ENCODE assay signal across 14 cellular contexts in genomic region chr19:38386300-38386967, GRCh38. TPM values are rescaled to one million over a fixed set of nuclear protein-coding genes. Genes with fewer than 3 reads are reported as not detected.
DNase-seq lines count a peak whose midpoint lies in the region; ATAC-seq and TF ChIP-seq lines count a peak whose summit lies in the region.
"Had no signal": no experiment of that assay in that cellular context is flagged by ENCODE, and none has a peak within 500 bp of the region (broad histone marks: within the 10 kb centered on the region; RNA-seq: fewer than 3 reads in every experiment).

No MANE protein-coding gene starts in this region.

- no peak overlapping the region for H3K4me3 Mint-ChIP-seq in T-helper 2 cell treated with Interferon-gamma antibody and Interleukin-4, amounts not matched to agents 5 μg/mL and 100 μg/mL, for 36 hours

- H3K27ac ChIP-seq in SK-N-SH (ENCODE audit: low read depth in 2 of 2, low read length in 1 of 2) (peak overlapping the region in 1 of 2 experiments; percentile 95; a peak in 1 of 4 replicates), PC-9 (no peak overlapping the region), spleen (no peak overlapping the region)

- no peak for DNase-seq in SK-N-SH
- DNase-seq in PC-9, result no peak
- DNase-seq in spleen, result no peak
- no peak for DNase-seq in left lobe of liver (ENCODE audit: low spot score)
- no peak for DNase-seq in T-helper 2 cell treated with Interferon-gamma antibody and Interleukin-4, amounts not matched to agents 5 μg/mL and 100 μg/mL, for 36 hours (ENCODE audit: low spot score)
- DNase-seq in hippocampal formation (lab: John Stamatoyannopoulos, UW), result no peak
- DNase-seq: activated CD4-positive, CD25-positive, alpha-beta regulatory T cell; activated naive CD8-positive, alpha-beta T cell treated with anti-CD3 and anti-CD28 coated beads, Interleukin-2, amount 50 U/mL, for 24 hours; COR-L47 had no signal

- ATAC-seq in SK-N-SH treated with all-trans-retinoic acid at 6 μM for 48 hours (no peak), left lobe of liver (no peak)
- ATAC-seq: stimulated activated naive CD8-positive, alpha-beta T cell treated with anti-CD3 and anti-CD28 coated beads, Interleukin-15, Interleukin-2, amounts not matched to agents 100 U/mL and 50 U/mL, for 24 hours had no signal

- TF ChIP-seq RAD21 in SK-N-SH (IDR thresholded peaks at IDR 0.05; ENCODE audit: low read length), result no peak

- H3K27me3 Mint-ChIP-seq in T-helper 2 cell treated with Interferon-gamma antibody and Interleukin-4, amounts not matched to agents 5 μg/mL and 100 μg/mL, for 36 hours (ENCODE audit: low read depth), result peaks cover 20% of the 10 kb centered on the region

- CTCF ChIA-PET in SK-N-SH (lab: Yijun Ruan, JAX), result interaction anchor here (1.2 kb wide), 1 partner anchor 544 kb away, joined by 3 read pairs; the partner anchor contains the start of genes MRPS12 and SARS2
- CTCF ChIA-PET in PC-9 (lab: Charles Lee), result interaction anchor here (0.6 kb wide), 1 partner anchor 144 kb away, joined by 3 read pairs; no protein-coding TSS in a partner anchor

- 89% methylated on average over 36 of the region's 60 CpGs for WGBS in SK-N-SH (ENCODE audit: low lambda C conversion rate)
- 27 to 65% (median 38%) methylated on average over 20 to 60 of the region's 60 CpGs for WGBS in spleen, 5 donors

- no peaks in the 10 kb centered on the region for H3K27me3 ChIP-seq in SK-N-SH (ENCODE audit: insufficient read depth)
- H3K27me3 ChIP-seq in PC-9 (ENCODE audit: insufficient read depth, low read depth), result no peaks in the 10 kb centered on the region
- H3K27me3 ChIP-seq in iPS-15b (ENCODE audit: control insufficient read depth, insufficient read depth, low read length), result peaks cover 3% of the 10 kb centered on the region
- H3K27me3 ChIP-seq in spleen (replicated peaks in 1 of 7), result peaks cover 0 to 78% (median 48%) of the 10 kb centered on the region in 7 donors

- H3K4me3 ChIP-seq in SK-N-SH (ENCODE audit: low read depth in 2 of 2, low read length in 1 of 2) (peak overlapping the region in 1 of 2 experiments; percentile 99; a peak in 2 of 4 replicates), PC-9 (no peak overlapping the region), iPS-15b (ENCODE audit: low read depth, low read length) (peak overlapping the region; percentile 73), spleen (peak overlapping the region in 5 of 8 donors; percentile 41 to 73 (median 49))

- H2AFZ ChIP-seq in SK-N-SH (ENCODE audit: low read depth) (no peak overlapping the region), PC-9 (no peak overlapping the region)

- TF ChIP-seq CTCF in SK-N-SH (IDR thresholded peaks at IDR 0.05) (no peak), PC-9 (conservative IDR thresholded peaks at IDR 0.05) (no peak), spleen (IDR thresholded peaks at IDR 0.05 in 8 of 11, conservative IDR thresholded peaks at IDR 0.05 in 3 of 11) (no peak)

- H3K9me3 Mint-ChIP-seq in T-helper 2 cell treated with Interferon-gamma antibody and Interleukin-4, amounts not matched to agents 5 μg/mL and 100 μg/mL, for 36 hours, result no peaks in the 10 kb centered on the region
- H3K9me3 Mint-ChIP-seq: activated naive CD8-positive, alpha-beta T cell treated with anti-CD3 and anti-CD28 coated beads, Interleukin-2, amount 50 U/mL, for 24 hours; neural crest cell had no signal

- BruUV-seq in PC-9 (replicated peaks; lab: Mats Ljungman, UMichigan), result no TSS peak

- H3K4me1 ChIP-seq in SK-N-SH (ENCODE audit: control insufficient read depth in 1 of 2, insufficient read depth in 2 of 2, low read depth in 1 of 2, low read length in 1 of 2) (peaks cover 9 to 13% of the 10 kb centered on the region in 2 experiments; a peak in 2 of 4 replicates), PC-9 (replicated peaks; ENCODE audit: insufficient read depth) (peaks cover 8% of the 10 kb centered on the region; the same call in 1 of the 2 replicates), iPS-15b (ENCODE audit: control insufficient read depth, insufficient read depth, low read length) (peaks cover 8% of the 10 kb centered on the region), spleen (peaks cover 30 to 52% (median 42%) of the 10 kb centered on the region in 6 donors)

- H3K79me2 ChIP-seq in SK-N-SH (ENCODE audit: insufficient read depth) (peaks cover 24% of the 10 kb centered on the region), PC-9 (ENCODE audit: low read depth) (no peaks in the 10 kb centered on the region)

- H3K4me2 ChIP-seq in SK-N-SH (peak overlapping the region; percentile 98), PC-9 (peak overlapping the region; percentile 81; the same call in 1 of the 2 replicates)

- H3K9me2 ChIP-seq in SK-N-SH (no peaks in the 10 kb centered on the region), PC-9 (ENCODE audit: insufficient read depth) (no peaks in the 10 kb centered on the region)

- peaks cover 37% of the 10 kb centered on the region for H3K36me3 Mint-ChIP-seq in T-helper 2 cell treated with Interferon-gamma antibody and Interleukin-4, amounts not matched to agents 5 μg/mL and 100 μg/mL, for 36 hours (ENCODE audit: low read depth)

- H3K9me3 ChIP-seq in SK-N-SH (no peaks in the 10 kb centered on the region), PC-9 (ENCODE audit: insufficient read depth, low read depth) (no peaks in the 10 kb centered on the region), iPS-15b (ENCODE audit: control insufficient read depth, insufficient read depth, low read length) (no peaks in the 10 kb centered on the region), spleen (no peaks in the 10 kb centered on the region)

- H3F3A ChIP-seq in SK-N-SH (replicated peaks; ENCODE audit: insufficient read depth) (peaks cover 20% of the 10 kb centered on the region), PC-9 (ENCODE audit: insufficient read depth, low read depth) (peaks cover 32% of the 10 kb centered on the region; the same call in 1 of the 2 replicates)

- peaks cover 13% of the 10 kb centered on the region for H3K4me1 Mint-ChIP-seq in T-helper 2 cell treated with Interferon-gamma antibody and Interleukin-4, amounts not matched to agents 5 μg/mL and 100 μg/mL, for 36 hours (ENCODE audit: low read depth)

- H3K36me3 ChIP-seq in SK-N-SH (replicated peaks in 1 of 2; ENCODE audit: control insufficient read depth in 1 of 2, insufficient read depth in 2 of 2, low read length in 1 of 2) (peaks cover 13 to 29% of the 10 kb centered on the region in 2 experiments), PC-9 (ENCODE audit: low read depth) (peaks cover 6% of the 10 kb centered on the region; the same call in 1 of the 2 replicates), iPS-15b (ENCODE audit: control insufficient read depth, insufficient read depth, low read length) (peaks cover 17% of the 10 kb centered on the region), spleen (peaks cover under 1 to 50% (median 36%) of the 10 kb centered on the region in 6 donors)

- POLR2A ChIA-PET in SK-N-SH (lab: Yijun Ruan, JAX), result no interaction called here
- POLR2A ChIA-PET in PC-9 (lab: Charles Lee; ENCODE audit: unreplicated experiment), result no interaction called here

- intact Hi-C loops in PC-9 (cut with micrococcal nuclease; ENCODE audit: unreplicated experiment) (loop anchor here (5.0 to 10.0 kb wide), 2 partner anchors 154 to 482 kb away; partner anchors contain the start of genes SIPA1L3 and WDR87), spleen (cut with DNase I; ENCODE audit: low total_unique reads) (no loop called here)

- H4K20me1 ChIP-seq in SK-N-SH (ENCODE audit: insufficient read depth), result 0 out of 2 replicates have a peak, but pooled peaks cover 5% of the 10 kb centered on the region
- no peaks in the 10 kb centered on the region for H4K20me1 ChIP-seq in PC-9 (ENCODE audit: insufficient read depth)

- no peak for TF ChIP-seq POLR2A in spleen (IDR thresholded peaks at IDR 0.05)

- TF ChIP-seq EP300 in SK-N-SH (IDR thresholded peaks at IDR 0.05; ENCODE audit: borderline replicate concordance in 1 of 2, low read depth in 1 of 2, low read length in 1 of 2), result no peak

- H3K9ac ChIP-seq in SK-N-SH, result peak overlapping the region; percentile 70; the same call in 1 of the 2 replicates
- peak overlapping the region; percentile 70 for H3K9ac ChIP-seq in iPS-15b (ENCODE audit: low read depth, low read length)

- no peak overlapping the region for H3K27ac Mint-ChIP-seq in T-helper 2 cell treated with Interferon-gamma antibody and Interleukin-4, amounts not matched to agents 5 μg/mL and 100 μg/mL, for 36 hours

TF ChIP-seq in SK-N-SH, 30 proteins besides CTCF, POLR2A, EP300 and RAD21 (continues in another document):
- no peak for TF ChIP-seq FOSL2 (IDR thresholded peaks at IDR 0.05; ENCODE audit: borderline replicate concordance, low read depth)

TF ChIP-seq in SK-N-SH treated with all-trans-retinoic acid at 6 μM for 48 hours, 23 proteins besides CTCF, POLR2A, EP300 and RAD21 (continues in another document):
- TF ChIP-seq RARB (CRISPR knock-in tag; IDR thresholded peaks at IDR 0.05), result no peak
- TF ChIP-seq OSR1 (CRISPR knock-in tag; IDR thresholded peaks at IDR 0.05), result no peak

RNA-seq across cellular contexts. Expression of gene GGN, which starts 1.4 kb away (rescaled TPM):
- polyA plus RNA-seq in SK-N-SH (2012; rRNA removed) (0.48 and 0.52 TPM in 2 replicates), spleen (under 1 TPM in 2 of 3 donors, not detected in 1; 0.08 to 0.19 TPM)
- 0.37 and 0.63 TPM in 2 replicates for polyA plus RNA-seq in SK-N-SH (2012; cell fraction: cytosol; rRNA removed)
- polyA plus RNA-seq in SK-N-SH (2012; cell fraction: nucleus; rRNA removed), result 2.0 and 4.0 TPM in 2 replicates
- total RNA-seq in PC-9 (2021) (1.0 and 2.1 TPM in 2 replicates), spleen (not detected), left lobe of liver (not detected)
- total RNA-seq: HepG2 had no signal
- polyA plus RNA-seq: HepG2 had no signal

RNA-seq across cellular contexts. Expression of gene SPRED3, which starts 2.1 kb away (rescaled TPM):
- polyA plus RNA-seq in SK-N-SH (2012; rRNA removed) (10.5 and 11.1 TPM in 2 replicates), spleen (under 1 TPM; 0.03 to 0.46 (median 0.45) TPM)
- polyA plus RNA-seq in SK-N-SH (2012; cell fraction: cytosol; rRNA removed), result 4.3 and 5.6 TPM in 2 replicates
- 50.6 and 58.3 TPM in 2 replicates for polyA plus RNA-seq in SK-N-SH (2012; cell fraction: nucleus; rRNA removed)
- total RNA-seq in PC-9 (2021) (4.7 and 5.4 TPM in 2 replicates), spleen (1 to 10 TPM in 1 of 7 donors, under 1 TPM in 5, not detected in 1; 0.14 to 1.2 (median 0.47) TPM), left lobe of liver (0.30 TPM)

RNA-seq across cellular contexts. Expression of gene PSMD8, which starts 12.1 kb away (rescaled TPM):
- 400 and 453 TPM in 2 replicates for polyA plus RNA-seq in SK-N-SH (2012; rRNA removed)
- polyA plus RNA-seq in SK-N-SH (2012; cell fraction: cytosol; rRNA removed), result 207 and 336 TPM in 2 replicates
- polyA plus RNA-seq in SK-N-SH (2012; cell fraction: nucleus; rRNA removed), result 110 and 206 TPM in 2 replicates
- total RNA-seq in PC-9 (2021), result 141 and 222 TPM in 2 replicates
- total RNA-seq in spleen, result 100 to 1,000 TPM in 3 of 7 donors, 10 to 100 TPM in 4; 80.1 to 144 (median 85.1) TPM
- polyA plus RNA-seq in spleen, result 10 to 100 TPM; 39.0 to 68.1 (median 64.2) TPM
- total RNA-seq in left lobe of liver, result 62.5 TPM

RNA-seq across cellular contexts. Expression of gene FAM98C, which starts 16.5 kb away (rescaled TPM):
- polyA plus RNA-seq in SK-N-SH (2012; rRNA removed) (24.9 and 26.7 TPM in 2 replicates), spleen (10 to 100 TPM; 25.2 to 27.4 (median 26.1) TPM)
- polyA plus RNA-seq in SK-N-SH (2012; cell fraction: cytosol; rRNA removed), result 10.6 and 16.0 TPM in 2 replicates
- 64.7 and 94.3 TPM in 2 replicates for polyA plus RNA-seq in SK-N-SH (2012; cell fraction: nucleus; rRNA removed)
- total RNA-seq in PC-9 (2021) (15.8 and 19.5 TPM in 2 replicates), spleen (10 to 100 TPM; 18.0 to 26.1 (median 20.4) TPM), left lobe of liver (8.7 TPM)

RNA-seq across cellular contexts. Expression of gene RASGRP4, which starts 39.6 kb away (rescaled TPM):
- not detected in 2 replicates for polyA plus RNA-seq in SK-N-SH (2012; rRNA removed)
- not detected in 2 replicates for polyA plus RNA-seq in SK-N-SH (2012; cell fraction: cytosol; rRNA removed)
- not detected in 2 replicates for polyA plus RNA-seq in SK-N-SH (2012; cell fraction: nucleus; rRNA removed)
- total RNA-seq in PC-9 (2021), result not detected in 2 replicates
- total RNA-seq in spleen, result 10 to 100 TPM; 15.6 to 59.9 (median 32.1) TPM
- polyA plus RNA-seq in spleen, result 1 to 10 TPM; 1.7 to 7.4 (median 6.7) TPM
- total RNA-seq in left lobe of liver, result 1.0 TPM
- total RNA-seq: HepG2 had no signal
- polyA plus RNA-seq: HepG2 had no signal
